ENCODE assay signal across 21 cellular contexts in genomic region chr20:9241721-9242427, GRCh38.
DNase-seq lines count a peak whose midpoint lies in the region; ATAC-seq and TF ChIP-seq lines count a peak whose summit lies in the region.
"Had no signal": no experiment of that assay in that cellular context is flagged by ENCODE, and none has a peak within 500 bp of the region (broad histone marks: within the 10 kb centered on the region; RNA-seq: fewer than 3 reads in every experiment).

No MANE protein-coding gene starts in this region.

- no peak overlapping the region for H3K4me3 Mint-ChIP-seq in endothelial cell (ENCODE audit: unreplicated experiment)
- H3K4me3 Mint-ChIP-seq: activated T-helper 1 cell treated with anti-CD3 and anti-CD28 coated beads, Interleukin-12 subunit alpha, Interleukin-12 subunit beta, Interleukin-2, Interleukin-4 antibody, amounts not matched to agents 30 ng/mL and 10 ng/mL and 1 ng/mL, durations not matched to agents 14 hours and 24 hours and 36 hours; GM23338 had no signal

- no peaks in the 10 kb centered on the region for H3K27me3 ChIP-seq in aorta (ENCODE audit: control insufficient read depth in 1 of 2, insufficient read depth in 2 of 2, low read length in 1 of 2)
- H3K27me3 ChIP-seq: heart right ventricle, neutrophil, stomach had no signal

- WGBS in aorta, 2 donors = 93 to 99% methylated on average over 3 of the region's 3 CpGs

- no peak overlapping the region for H3K27ac ChIP-seq in aorta (ENCODE audit: low read depth in 1 of 2, low read length in 2 of 2)
- H3K27ac ChIP-seq: heart right ventricle, HL-60, KMS-11, neutrophil had no signal

- intact Hi-C loops in aorta (cut with DNase I) = no loop called here

- H3K4me3 ChIP-seq in aorta (ENCODE audit: low read length in 2 of 2) = no peak overlapping the region
- H3K4me3 ChIP-seq: GM23338, heart right ventricle, stomach had no signal

- no peak overlapping the region for H3K27ac Mint-ChIP-seq in endothelial cell (ENCODE audit: unreplicated experiment)
- H3K27ac Mint-ChIP-seq: activated T-helper 1 cell treated with anti-CD3 and anti-CD28 coated beads, Interleukin-12 subunit alpha, Interleukin-12 subunit beta, Interleukin-2, Interleukin-4 antibody, amounts not matched to agents 30 ng/mL and 10 ng/mL and 1 ng/mL, durations not matched to agents 14 hours and 24 hours and 36 hours; GM23338 had no signal

- in situ Hi-C loops in GM13977 (cut with MboI; ENCODE audit: low pct_unique_long_range_greater_than_20kb, low sequenced_read_pairs, unreplicated experiment) = no loop called here

- TF ChIP-seq CTCF in endothelial cell (IDR thresholded peaks at IDR 0.05; ENCODE audit: unreplicated experiment) = no peak
- TF ChIP-seq CTCF in GM13977 (IDR thresholded peaks at IDR 0.05; ENCODE audit: extremely low read depth, insufficient read depth, missing control alignments) = no peak

- no peaks in the 10 kb centered on the region for H3K9me3 ChIP-seq in aorta (ENCODE audit: control insufficient read depth, low read length)
- H3K9me3 ChIP-seq: heart right ventricle, neutrophil, stomach had no signal

- no peaks in the 10 kb centered on the region for H3K9me3 Mint-ChIP-seq in endothelial cell (ENCODE audit: unreplicated experiment)
- H3K9me3 Mint-ChIP-seq: GM23338 had no signal

- no peaks in the 10 kb centered on the region for H3K36me3 ChIP-seq in aorta (ENCODE audit: control insufficient read depth in 1 of 2, insufficient read depth in 2 of 2, low read length in 1 of 2)
- H3K36me3 ChIP-seq: heart right ventricle, neutrophil, stomach had no signal

- peaks cover 0 to 5% of the 10 kb centered on the region in 2 donors for H3K4me1 ChIP-seq in aorta (ENCODE audit: control insufficient read depth in 1 of 2, insufficient read depth in 2 of 2, low read length in 2 of 2)

- peaks cover 4% of the 10 kb centered on the region for H3K27me3 Mint-ChIP-seq in endothelial cell (ENCODE audit: unreplicated experiment)

- peaks cover 4% of the 10 kb centered on the region for H3K4me1 Mint-ChIP-seq in endothelial cell (ENCODE audit: unreplicated experiment)

- no peaks in the 10 kb centered on the region for H3K36me3 Mint-ChIP-seq in endothelial cell (ENCODE audit: low read depth, unreplicated experiment)

- DNase-seq in AG08396 (ENCODE audit: low spot score) (peak; percentile 14), HCEC 1CT (peak; percentile 55), T1000 (lab: John Stamatoyannopoulos, UW) (peak; percentile 39), myocyte (ENCODE audit: low read depth) (peak; percentile 47), aorta (no peak), NCI-H446 (lab: John Stamatoyannopoulos, UW) (no peak), endothelial cell (ENCODE audit: low spot score) (no peak), GM13977 (ENCODE audit: low spot score) (no peak)
- DNase-seq: activated CD8-positive, alpha-beta memory T cell treated with anti-CD3 and anti-CD28 coated beads for 24 hours; caudate nucleus; heart right ventricle; NCI-H1436; Right ventricle myocardium superior; stomach; T-helper 2 cell had no signal

- ATAC-seq in aorta (ENCODE audit: low FRiP score) = no peak
- ATAC-seq: GM23338, right cardiac atrium had no signal

Comparison
In these comparisons a context has a peak if more than half of its experiments do, and no peak if none do; other contexts are left out.
1. DNase-seq: peak in AG08396 (single experiment), HCEC 1CT (single experiment), T1000 (single experiment) and myocyte (single experiment); none in aorta (0 of 2), NCI-H446 (0 of 2), endothelial cell (single experiment) and GM13977 (single experiment).